Comparison of ENCODE assay signal across 13 cellular contexts in the genomic region with DNA sequence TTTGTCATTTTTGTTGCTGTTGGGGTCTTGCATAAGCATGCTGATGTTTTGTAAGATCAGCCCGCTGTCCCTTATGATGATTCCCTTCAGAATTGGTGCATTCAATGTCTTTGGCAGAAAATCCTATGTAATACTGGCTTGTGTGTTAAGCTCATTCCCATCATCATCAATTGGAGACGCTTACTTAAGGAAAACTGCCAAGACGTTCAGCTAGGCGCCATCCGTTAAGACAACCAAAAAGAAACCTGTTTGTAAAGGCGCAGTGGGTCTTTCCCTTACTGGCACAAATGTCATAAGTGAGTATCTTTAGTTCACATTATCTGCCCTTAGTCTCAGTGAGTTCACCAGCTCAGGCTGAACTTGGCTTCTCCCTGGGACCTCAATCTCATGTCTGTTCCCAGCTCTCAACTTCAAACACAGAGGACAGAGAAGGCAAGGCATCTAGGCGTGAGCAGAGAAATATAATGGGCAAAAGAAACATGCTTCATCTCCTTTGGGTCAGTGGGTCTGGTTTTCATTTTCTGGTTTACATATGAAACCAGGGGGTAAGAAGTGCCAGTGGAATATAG.
DNase-seq lines count a peak whose midpoint lies in the region; ATAC-seq and TF ChIP-seq lines count a peak whose summit lies in the region.
"Had no signal": no experiment of that assay in that cellular context is flagged by ENCODE, and none has a peak within 500 bp of the region (broad histone marks: within the 10 kb centered on the region; RNA-seq: fewer than 3 reads in every experiment).

No MANE protein-coding gene starts in this region.

- intact Hi-C loops in MCF 10A (cut with micrococcal nuclease), result loop anchor here (1.0 to 5.0 kb wide), 6 partner anchors 30 to 266 kb away; no protein-coding TSS in a partner anchor
- intact Hi-C loops in breast epithelium (cut with DNase I; ENCODE audit: low total_unique reads), result no loop called here

- H3K27me3 ChIP-seq in breast epithelium (no peaks in the 10 kb centered on the region), adipocyte (replicated peaks; ENCODE audit: control insufficient read depth, insufficient read depth, low read length) (no peaks in the 10 kb centered on the region), right atrium auricular region (no peaks in the 10 kb centered on the region), subcutaneous abdominal adipose tissue (ENCODE audit: control insufficient read depth in 5 of 5, insufficient read depth in 4 of 5, low read length in 5 of 5) (no peaks in the 10 kb centered on the region)
- H3K27me3 ChIP-seq: vagina had no signal

- peak overlapping the region; percentile 65 for H3K4me3 Mint-ChIP-seq in MCF 10A (ENCODE audit: unreplicated experiment)

- DNase-seq in MCF 10A (ENCODE audit: unreplicated experiment) (no peak), breast epithelium (ENCODE audit: low spot score in 2 of 2) (no peak), adipocyte (ENCODE audit: low read depth) (no peak), right atrium auricular region (ENCODE audit: low spot score) (no peak), nucleus accumbens (lab: John Stamatoyannopoulos, UW) (no peak), NCI-H146 treated with DMSO at 0.1 percent for 48 hours (lab: John Stamatoyannopoulos, UW; ENCODE audit: unreplicated experiment) (no peak)
- DNase-seq: activated naive CD4-positive, alpha-beta T cell treated with Interleukin-2 at 50 U/mL for 16 hours; stimulated activated naive CD4-positive, alpha-beta T cell treated with Interleukin-2 at 50 U/mL for 16 hours had no signal

- POLR2A ChIA-PET in MCF 10A (lab: Yijun Ruan, JAX), result interaction anchor here (0.6 to 15.1 kb wide), 30 partner anchors 8 to 699 kb away, joined by 3 to 205 read pairs (median 6); partner anchors contain the start of gene EFNA5

- H3K9me3 ChIP-seq in breast epithelium, result no peaks in the 10 kb centered on the region
- H3K9me3 ChIP-seq in adipocyte (ENCODE audit: control insufficient read depth, low read length), result no peaks in the 10 kb centered on the region
- no peaks in the 10 kb centered on the region for H3K9me3 ChIP-seq in right atrium auricular region
- no peaks in the 10 kb centered on the region for H3K9me3 ChIP-seq in subcutaneous abdominal adipose tissue (ENCODE audit: control insufficient read depth in 5 of 5, low read length in 5 of 5)
- H3K9me3 ChIP-seq: vagina had no signal

- H3K27ac Mint-ChIP-seq in MCF 10A (ENCODE audit: low read depth, unreplicated experiment), result no peak overlapping the region
- H3K27ac Mint-ChIP-seq: HFFc6, IgD-negative memory B cell had no signal

- no peaks in the 10 kb centered on the region for H3K27me3 Mint-ChIP-seq in MCF 10A (ENCODE audit: insufficient read depth, unreplicated experiment)

- H3K27ac ChIP-seq in breast epithelium, result no peak overlapping the region
- peak overlapping the region; percentile 61 to 91 for H3K27ac ChIP-seq in right atrium auricular region
- peak overlapping the region; percentile 92 for H3K27ac ChIP-seq in subcutaneous abdominal adipose tissue (ENCODE audit: low read depth, low read length)
- H3K27ac ChIP-seq: vagina had no signal

- TF ChIP-seq POLR2A in breast epithelium (IDR thresholded peaks at IDR 0.05), result no peak

- no peaks in the 10 kb centered on the region for H3K9me3 Mint-ChIP-seq in MCF 10A (ENCODE audit: unreplicated experiment)
- H3K9me3 Mint-ChIP-seq: HFFc6, IgD-negative memory B cell had no signal

- peaks cover 22% of the 10 kb centered on the region for H3K36me3 Mint-ChIP-seq in MCF 10A (ENCODE audit: insufficient read depth, unreplicated experiment)

- H3K4me3 ChIP-seq in breast epithelium (no peak overlapping the region), adipocyte (ENCODE audit: low read length) (peak overlapping the region; percentile 80), right atrium auricular region (no peak overlapping the region), subcutaneous abdominal adipose tissue (ENCODE audit: low read depth in 1 of 5, low read length in 5 of 5) (peak overlapping the region in 4 of 5 donors; percentile 36 to 87 (median 78))

- CTCF ChIA-PET in MCF 10A (lab: Yijun Ruan, JAX), result interaction anchor here (0.6 to 3.5 kb wide), 44 partner anchors 13 to 1462 kb away, joined by 3 to 16 read pairs (median 4); no protein-coding TSS in a partner anchor

- no peak for TF ChIP-seq CTCF in MCF 10A (IDR thresholded peaks at IDR 0.05; ENCODE audit: unreplicated experiment)
- TF ChIP-seq CTCF in breast epithelium (IDR thresholded peaks at IDR 0.05), result no peak
- TF ChIP-seq CTCF in right atrium auricular region (IDR thresholded peaks at IDR 0.05), result no peak

- BruUV-seq in MCF 10A (replicated peaks; lab: Mats Ljungman, UMichigan), result no TSS peak

- H3K9ac ChIP-seq in adipocyte (ENCODE audit: low read length), result peak overlapping the region; percentile 76
- peak overlapping the region in 3 of 5 donors; percentile 14 to 80 (median 48) for H3K9ac ChIP-seq in subcutaneous abdominal adipose tissue (ENCODE audit: low read length in 5 of 5)

- ATAC-seq in GM19328 (IDR thresholded peaks at IDR 0.05; ENCODE audit: unreplicated experiment), result no peak

- H3K4me1 ChIP-seq in breast epithelium (peaks cover 0 to 20% of the 10 kb centered on the region in 2 donors), adipocyte (ENCODE audit: control insufficient read depth, insufficient read depth, low read length) (peaks cover 59% of the 10 kb centered on the region), right atrium auricular region (peaks cover 0 to 32% of the 10 kb centered on the region in 2 donors), subcutaneous abdominal adipose tissue (ENCODE audit: control insufficient read depth in 5 of 5, insufficient read depth in 5 of 5, low read length in 5 of 5) (peaks cover 4 to 67% (median 47%) of the 10 kb centered on the region in 5 donors)

- H3K4me1 Mint-ChIP-seq in MCF 10A (ENCODE audit: insufficient read depth, unreplicated experiment), result peaks cover 72% of the 10 kb centered on the region

- H3K36me3 ChIP-seq in breast epithelium (no peaks in the 10 kb centered on the region), adipocyte (ENCODE audit: control insufficient read depth, insufficient read depth, low read length, severe bottlenecking) (no peaks in the 10 kb centered on the region), right atrium auricular region (no peaks in the 10 kb centered on the region), subcutaneous abdominal adipose tissue (ENCODE audit: control insufficient read depth in 5 of 5, insufficient read depth in 5 of 5, low read length in 5 of 5) (no peaks in the 10 kb centered on the region)
- H3K36me3 ChIP-seq: vagina had no signal

Comparison
In these comparisons a context has a peak if more than half of its experiments do, and no peak if none do; other contexts are left out.
1. H3K27ac ChIP-seq: peak in right atrium auricular region (2 of 2) and subcutaneous abdominal adipose tissue (single experiment); none in breast epithelium (0 of 2).
2. H3K4me3 ChIP-seq: peak in adipocyte (single experiment) and subcutaneous abdominal adipose tissue (4 of 5); none in breast epithelium (0 of 3) and right atrium auricular region (0 of 2).